Comparison of ENCODE assay signal across 8 cellular contexts in the genomic region with DNA sequence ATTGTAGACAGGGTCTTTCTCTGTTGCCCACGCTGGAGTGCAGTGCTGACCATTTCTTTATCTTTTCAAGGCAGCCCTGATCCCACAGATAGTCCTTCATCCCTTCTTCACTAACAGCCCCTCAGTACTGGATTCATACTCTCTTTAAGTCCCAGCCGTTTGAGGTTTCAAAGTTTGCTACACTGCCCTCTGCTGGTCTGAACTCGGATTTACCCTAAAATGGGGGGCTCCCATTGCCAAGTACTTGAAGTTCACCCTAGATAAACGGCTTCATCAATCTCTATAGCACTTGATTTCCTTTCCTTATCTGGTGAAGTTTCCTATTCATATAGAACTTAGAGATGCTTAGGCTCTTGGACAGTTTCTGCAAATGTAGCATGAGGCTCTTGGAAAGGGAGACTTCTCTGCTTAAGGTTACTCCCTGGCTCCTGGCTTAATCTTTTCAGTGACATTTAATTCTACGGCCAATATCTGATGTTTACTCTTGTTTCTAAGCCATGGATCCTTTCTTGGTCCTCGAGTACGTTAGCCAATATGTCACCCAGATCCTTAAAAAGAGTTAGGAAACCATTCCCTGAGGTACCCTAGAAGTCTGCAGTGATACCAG. TPM values are rescaled to one million over a fixed set of nuclear protein-coding genes. Genes with fewer than 3 reads are reported as not detected.
DNase-seq lines count a peak whose midpoint lies in the region; ATAC-seq and TF ChIP-seq lines count a peak whose summit lies in the region.

No MANE protein-coding gene starts in this region.

- in situ Hi-C loops in HAP-1 (cut with MboI; ENCODE audit: low sequenced_read_pairs), result no loop called here

- H3K9me3 ChIP-seq in DND-41 (ENCODE audit: insufficient read depth, low read length, severe bottlenecking), result no peaks in the 10 kb centered on the region
- no peaks in the 10 kb centered on the region; the same call in 1 of the 2 replicates for H3K9me3 ChIP-seq in HAP-1
- H3K9me3 ChIP-seq in mesenchymal stem cell (ENCODE audit: control insufficient read depth, low read length), result no peaks in the 10 kb centered on the region

- no peak overlapping the region for H2AK5ac ChIP-seq in mesenchymal stem cell (ENCODE audit: low read length, severe bottlenecking)

- no peak overlapping the region for H3K27ac ChIP-seq in DND-41 (ENCODE audit: low read length)
- H3K27ac ChIP-seq in mesenchymal stem cell (ENCODE audit: low read length, poor library complexity, severe bottlenecking), result no peak overlapping the region

- H2BK15ac ChIP-seq in mesenchymal stem cell (ENCODE audit: low read depth, poor library complexity, severe bottlenecking), result no peak overlapping the region

- H2AFZ ChIP-seq in DND-41 (ENCODE audit: low read depth, low read length) (0 out of 2 replicates have a peak overlapping the region, but pooled peaks have one; percentile 1), mesenchymal stem cell (ENCODE audit: low read depth, low read length) (no peak overlapping the region)

- no peak overlapping the region for H3K14ac ChIP-seq in mesenchymal stem cell (ENCODE audit: low read length in 2 of 2)

- no peak overlapping the region for H3K27ac Mint-ChIP-seq in chondrocyte (ENCODE audit: unreplicated experiment)

- no peak overlapping the region for H3K23ac ChIP-seq in mesenchymal stem cell (ENCODE audit: low read length in 2 of 2)

- H3K79me2 ChIP-seq in DND-41 (ENCODE audit: insufficient read depth, low read length), result no peaks in the 10 kb centered on the region

- peaks cover 1% of the 10 kb centered on the region for H3K36me3 Mint-ChIP-seq in chondrocyte (ENCODE audit: low read depth)

- H3K4me3 ChIP-seq in DND-41 (ENCODE audit: low read depth in 1 of 2, low read length in 2 of 2) (no peak overlapping the region), HAP-1 (no peak overlapping the region), mesenchymal stem cell (ENCODE audit: insufficient read depth in 1 of 2, low read depth in 1 of 2, low read length in 2 of 2) (no peak overlapping the region)

- H2BK120ac ChIP-seq in mesenchymal stem cell (ENCODE audit: low read depth, low read length), result no peak overlapping the region

- no peak overlapping the region for H4K8ac ChIP-seq in mesenchymal stem cell (ENCODE audit: low read length)

- H3K9me3 Mint-ChIP-seq in chondrocyte (ENCODE audit: low read depth), result peaks cover 7% of the 10 kb centered on the region

- 29% methylated on average over 6 of the region's 7 CpGs for WGBS in mesenchymal stem cell

- H3K27me3 ChIP-seq in DND-41 (ENCODE audit: insufficient read depth, low read length, poor library complexity) (no peaks in the 10 kb centered on the region), HAP-1 (ENCODE audit: low read depth) (no peaks in the 10 kb centered on the region), mesenchymal stem cell (ENCODE audit: control insufficient read depth in 1 of 2, insufficient read depth in 1 of 2, low read length in 2 of 2) (peaks cover 0 to 5% of the 10 kb centered on the region in 2 experiments)

- H4K20me1 ChIP-seq in DND-41 (ENCODE audit: insufficient read depth, low read length), result no peaks in the 10 kb centered on the region

- no peaks in the 10 kb centered on the region for H3K79me1 ChIP-seq in mesenchymal stem cell (replicated peaks; ENCODE audit: low read length, poor library complexity, severe bottlenecking)

- H4K91ac ChIP-seq in mesenchymal stem cell (ENCODE audit: low read length), result no peak overlapping the region

- H3K4me3 Mint-ChIP-seq in chondrocyte (ENCODE audit: unreplicated experiment), result no peak overlapping the region

- H3K4ac ChIP-seq in mesenchymal stem cell (ENCODE audit: low read depth in 1 of 2, low read length in 2 of 2), result no peak overlapping the region

- no peaks in the 10 kb centered on the region for H3K36me3 ChIP-seq in DND-41 (ENCODE audit: insufficient read depth, low read length)
- H3K36me3 ChIP-seq in HAP-1 (replicated peaks), result no peaks in the 10 kb centered on the region
- H3K36me3 ChIP-seq in mesenchymal stem cell (ENCODE audit: control insufficient read depth in 1 of 2, insufficient read depth in 2 of 2, low read depth in 1 of 2, low read length in 2 of 2), result no peaks in the 10 kb centered on the region

- peaks cover 16% of the 10 kb centered on the region for H3K4me1 Mint-ChIP-seq in chondrocyte (ENCODE audit: low read depth)

- no peak overlapping the region for H3K9ac ChIP-seq in DND-41 (ENCODE audit: low read depth, low read length)
- no peak overlapping the region for H3K9ac ChIP-seq in mesenchymal stem cell (ENCODE audit: low read length)

- H3K27me3 Mint-ChIP-seq in chondrocyte (ENCODE audit: low read depth), result no peaks in the 10 kb centered on the region

- no peak overlapping the region for H2BK5ac ChIP-seq in mesenchymal stem cell (ENCODE audit: low read depth, low read length, poor library complexity, severe bottlenecking)

- no peak overlapping the region for H2BK12ac ChIP-seq in mesenchymal stem cell (ENCODE audit: low read length in 2 of 2)

- DNase-seq in DND-41 (peak; percentile 75), HAP-1 (ENCODE audit: low spot score in 2 of 2) (peak; percentile 59 to 76), NCI-H2196 treated with DMSO at 0.1 percent for 48 hours (lab: John Stamatoyannopoulos, UW; ENCODE audit: unreplicated experiment) (peak; percentile 8), chondrocyte (ENCODE audit: low spot score) (no peak), mesenchymal stem cell (peak; percentile 66)
- peak; percentile 62 for DNase-seq in activated CD4-positive, CD25-positive, alpha-beta regulatory T cell treated with anti-CD3 and anti-CD28 coated beads, Interleukin-2, amount 50 U/mL, for 16 hours (ENCODE audit: low read depth, low spot score)
- DNase-seq in stimulated activated CD8-positive, alpha-beta memory T cell treated with anti-CD3 and anti-CD28 coated beads, Interleukin-7, amount 100 ng/mL, for 4 hours (ENCODE audit: low read depth in 2 of 2), result peak; percentile 26 to 47

- H3K4me1 ChIP-seq in DND-41 (ENCODE audit: insufficient read depth, low read length), result no peaks in the 10 kb centered on the region
- H3K4me1 ChIP-seq in HAP-1, result no peaks in the 10 kb centered on the region
- H3K4me1 ChIP-seq in mesenchymal stem cell (ENCODE audit: control insufficient read depth, insufficient read depth, low read depth, low read length), result peaks cover 2% of the 10 kb centered on the region

- no peak overlapping the region for H3K18ac ChIP-seq in mesenchymal stem cell (ENCODE audit: low read depth in 1 of 2, low read length in 2 of 2)

- peak; percentile 82 for TF ChIP-seq CTCF in DND-41 (IDR thresholded peaks at IDR 0.05; ENCODE audit: borderline replicate concordance, extremely low read depth, low read length, poor library complexity, severe bottlenecking)
- TF ChIP-seq CTCF in chondrocyte (IDR thresholded peaks at IDR 0.05), result peak; percentile 88

- peak; percentile 93 for ATAC-seq in DND-41 (ENCODE audit: insufficient read depth, low read depth)
- no peak for ATAC-seq in HG02610 (IDR thresholded peaks at IDR 0.05; ENCODE audit: unreplicated experiment)

- no peak overlapping the region for H3K4me2 ChIP-seq in DND-41 (ENCODE audit: insufficient read depth, low read length)
- H3K4me2 ChIP-seq in mesenchymal stem cell (ENCODE audit: low read length, poor library complexity, severe bottlenecking), result no peak overlapping the region

RNA-seq across cellular contexts. Expression of gene PREP, which starts 21.4 kb away (rescaled TPM):
- total RNA-seq in chondrocyte, result 32.9 to 38.1 TPM (median 33.4 TPM) in 3 replicates
- 26.7 TPM for polyA plus RNA-seq in mesenchymal stem cell (2013, experiment 1 of 2)
- 27.1 TPM for polyA plus RNA-seq in mesenchymal stem cell (2013, experiment 2 of 2)
